14 cellular contexts compared by ENCODE assay signal in the genomic region with DNA sequence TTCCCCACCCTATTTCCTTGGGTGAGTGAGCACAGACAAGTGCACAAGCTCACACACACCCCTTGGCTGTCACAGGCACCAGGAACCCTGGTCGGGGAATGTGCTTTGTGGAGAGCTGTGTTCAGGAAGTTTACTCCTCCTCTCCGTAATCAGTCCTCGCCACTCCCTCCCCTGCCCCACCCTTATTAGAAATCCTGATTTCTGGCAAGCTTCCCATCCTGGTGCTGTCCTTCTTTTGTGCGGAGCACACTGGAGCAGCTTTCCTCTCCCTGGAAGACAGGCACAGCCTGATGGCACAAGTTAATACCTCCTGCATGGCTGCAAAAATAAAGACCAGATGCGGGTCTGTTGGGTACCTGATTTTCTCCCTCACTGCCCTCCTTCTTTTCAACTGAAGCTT. TPM values are rescaled to one million over a fixed set of nuclear protein-coding genes. Genes with fewer than 3 reads are reported as not detected.
A peak's percentile ranks its signal among the peaks of the same experiment; 100 is the strongest.
DNase-seq lines count a peak whose midpoint lies in the region; ATAC-seq and TF ChIP-seq lines count a peak whose summit lies in the region.
"Had no signal": no experiment of that assay in that cellular context is flagged by ENCODE, and none has a peak within 500 bp of the region (broad histone marks: within the 10 kb centered on the region; RNA-seq: fewer than 3 reads in every experiment).

No MANE protein-coding gene starts in this region.

- no peak overlapping the region for H3K4me2 ChIP-seq in parathyroid adenoma (ENCODE audit: low read length)

- no peak overlapping the region for H2AFZ ChIP-seq in parathyroid adenoma

- H3K36me3 ChIP-seq in parathyroid adenoma (ENCODE audit: control insufficient read depth, insufficient read depth, low read length) (no peaks in the 10 kb centered on the region), WERI-Rb-1 (peaks cover 21% of the 10 kb centered on the region)
- H3K36me3 ChIP-seq: thoracic aorta had no signal

- peak; percentile 5 for DNase-seq in NCI-H2029 (lab: John Stamatoyannopoulos, UW)
- no peak for DNase-seq in NCI-H2029 treated with DMSO at 0.1 percent for 48 hours (lab: John Stamatoyannopoulos, UW)
- peak; percentile 54 for DNase-seq in NCI-H748 treated with DMSO at 0.1 percent for 48 hours (lab: John Stamatoyannopoulos, UW)
- no peak for DNase-seq in WERI-Rb-1
- DNase-seq in NCI-H146 treated with DMSO at 0.1 percent for 48 hours (lab: John Stamatoyannopoulos, UW; ENCODE audit: unreplicated experiment): no peak
- DNase-seq in activated T-cell treated with anti-CD3 and anti-CD28 coated beads, Interleukin-2, amount 50 U/mL, for 48 hours: no peak
- DNase-seq: 8988T; activated CD4-positive, alpha-beta T cell treated with anti-CD3 and anti-CD28 coated beads, Interleukin-2, amount 50 U/mL, for 48 hours; activated naive CD4-positive, alpha-beta T cell treated with anti-CD3 and anti-CD28 coated beads, Interleukin-2, amount 10 ng/mL, durations not matched to agents 7 days and 5 days; T-helper 1 cell had no signal

- H3K79me2 ChIP-seq in parathyroid adenoma: no peaks in the 10 kb centered on the region

- TF ChIP-seq CTCF in parathyroid adenoma (IDR thresholded peaks at IDR 0.05) (no peak), WERI-Rb-1 (IDR thresholded peaks at IDR 0.05; ENCODE audit: low read depth, low read length) (no peak)

- no peak overlapping the region for H3K4me3 ChIP-seq in parathyroid adenoma (ENCODE audit: low read depth, low read length)
- H3K4me3 ChIP-seq in WERI-Rb-1 (ENCODE audit: low read depth, low read length): no peak overlapping the region
- H3K4me3 ChIP-seq: thoracic aorta had no signal

- H3K27ac ChIP-seq in parathyroid adenoma: peak overlapping the region; percentile 36
- H3K27ac ChIP-seq in WERI-Rb-1: no peak overlapping the region
- H3K27ac ChIP-seq: thoracic aorta had no signal

- no peaks in the 10 kb centered on the region for H3K27me3 ChIP-seq in parathyroid adenoma (ENCODE audit: control insufficient read depth, insufficient read depth, low read length)
- no peaks in the 10 kb centered on the region for H3K27me3 ChIP-seq in WERI-Rb-1 (ENCODE audit: insufficient read depth, low read depth, severe bottlenecking)

- no peak overlapping the region for H3K9ac ChIP-seq in parathyroid adenoma

- peaks cover 17% of the 10 kb centered on the region for H3K4me1 ChIP-seq in parathyroid adenoma

- H3K9me3 ChIP-seq in parathyroid adenoma (ENCODE audit: control insufficient read depth, low read length) (no peaks in the 10 kb centered on the region), WERI-Rb-1 (ENCODE audit: severe bottlenecking) (peaks cover 9% of the 10 kb centered on the region)

- ATAC-seq in esophagus mucosa: peak; percentile 99
- ATAC-seq: sciatic nerve had no signal

RNA-seq across cellular contexts. Expression of a gene that starts 55.2 kb away (rescaled TPM):
- 16.7 TPM for total RNA-seq in esophagus mucosa

Comparison
In these comparisons a context has a peak if more than half of its experiments do, and no peak if none do; other contexts are left out.
1. DNase-seq: peak in NCI-H2029 (single experiment) and NCI-H748 treated with DMSO at 0.1 percent for 48 hours (single experiment); none in NCI-H2029 treated with DMSO at 0.1 percent for 48 hours (single experiment), WERI-Rb-1 (single experiment), NCI-H146 treated with DMSO at 0.1 percent for 48 hours (single experiment) and activated T-cell treated with anti-CD3 and anti-CD28 coated beads, Interleukin-2, amount 50 U/mL, for 48 hours (0 of 2).